In the genomic region with DNA sequence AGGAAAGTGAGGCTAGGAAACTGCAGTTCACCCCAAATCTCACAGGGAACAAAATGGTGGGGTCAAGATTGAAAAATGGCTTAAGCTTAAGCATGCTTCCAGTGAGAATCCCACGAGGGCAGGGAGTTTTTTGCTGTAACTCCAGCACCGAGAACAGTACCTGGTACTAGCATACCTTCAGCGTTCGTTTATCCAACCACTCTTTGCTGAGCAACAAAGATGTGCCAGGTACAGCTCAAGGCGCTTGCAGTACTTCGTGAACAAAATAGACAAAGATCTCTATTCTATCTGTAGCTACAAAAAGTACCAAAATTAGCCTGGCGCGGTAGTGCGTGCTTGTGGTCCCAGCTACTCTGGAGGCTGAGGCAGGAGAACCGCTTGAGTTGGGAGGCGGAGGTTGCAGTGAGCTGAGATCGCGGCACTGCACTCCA, we compare ENCODE assay signal across 8 cellular contexts. TPM values are rescaled to one million over a fixed set of nuclear protein-coding genes. Genes with fewer than 3 reads are reported as not detected.
A peak's percentile ranks its signal among the peaks of the same experiment; 100 is the strongest.
DNase-seq lines count a peak whose midpoint lies in the region; ATAC-seq and TF ChIP-seq lines count a peak whose summit lies in the region.

No MANE protein-coding gene starts in this region.

- H3K9me3 ChIP-seq in heart right ventricle, result no peaks in the 10 kb centered on the region

- H3K27me3 ChIP-seq in heart right ventricle, result no peaks in the 10 kb centered on the region

- no peak for DNase-seq in heart right ventricle
- DNase-seq in Right ventricle myocardium inferior (ENCODE audit: missing footprints), result no peak
- peak; percentile 49 for DNase-seq in activated CD8-positive, alpha-beta memory T cell treated with anti-CD3 and anti-CD28 coated beads, Interleukin-2, amount 10 ng/mL, durations not matched to agents 7 days and 5 days
- DNase-seq in fibroblast of villous mesenchyme (ENCODE audit: low read depth), result no peak
- peak; percentile 16 for DNase-seq in renal cortical epithelial cell (ENCODE audit: low read depth)
- DNase-seq in AML-193 (lab: John Stamatoyannopoulos, UW), result no peak
- DNase-seq in NCI-H128 (lab: John Stamatoyannopoulos, UW; ENCODE audit: unreplicated experiment), result no peak

- no peaks in the 10 kb centered on the region for H3K9me3 Mint-ChIP-seq in activated CD8-positive, alpha-beta memory T cell treated with anti-CD3 and anti-CD28 coated beads, Interleukin-2, amount 10 ng/mL, durations not matched to agents 7 days and 5 days (ENCODE audit: low read depth)

- H3K36me3 Mint-ChIP-seq in activated CD8-positive, alpha-beta memory T cell treated with anti-CD3 and anti-CD28 coated beads, Interleukin-2, amount 10 ng/mL, durations not matched to agents 7 days and 5 days, result peaks cover 4% of the 10 kb centered on the region

- CTCF ChIA-PET in activated CD8-positive, alpha-beta memory T cell treated with anti-CD3 and anti-CD28 coated beads, Interleukin-2, amount 10 ng/mL, durations not matched to agents 7 days and 5 days (lab: Charles Lee), result interaction anchor here (0.6 to 1.4 kb wide), 2 partner anchors 8 to 51 kb away, joined by 3 to 9 read pairs; partner anchors contain the start of gene HSPA5

- WGBS in heart right ventricle, 2 donors, result 59 to 60% methylated on average over 13 of the region's 13 CpGs

- peak overlapping the region; percentile 94 for H3K27ac Mint-ChIP-seq in activated CD8-positive, alpha-beta memory T cell treated with anti-CD3 and anti-CD28 coated beads, Interleukin-2, amount 10 ng/mL, durations not matched to agents 7 days and 5 days

- peak overlapping the region; percentile 52 to 99 (median 95) for H3K27ac ChIP-seq in heart right ventricle

- peaks cover 4 to 52% (median 41%) of the 10 kb centered on the region in 9 donors for H3K4me1 ChIP-seq in heart right ventricle

- peak in 1 of 8 donors; percentile 5 for ATAC-seq in heart right ventricle
- no peak for ATAC-seq in Right ventricle myocardium inferior
- ATAC-seq in activated CD8-positive, alpha-beta memory T cell treated with anti-CD3 and anti-CD28 coated beads, Interleukin-2, amount 10 ng/mL, durations not matched to agents 7 days and 5 days, result peak; percentile 7
- ATAC-seq in GM19035 (IDR thresholded peaks at IDR 0.05; ENCODE audit: unreplicated experiment), result no peak

- peak overlapping the region; percentile 73 to 100 (median 90) for H3K4me3 ChIP-seq in heart right ventricle
- peak overlapping the region; percentile 91 for H3K4me3 ChIP-seq in fibroblast of villous mesenchyme (ENCODE audit: low read depth, low read length)

- H3K27me3 Mint-ChIP-seq in activated CD8-positive, alpha-beta memory T cell treated with anti-CD3 and anti-CD28 coated beads, Interleukin-2, amount 10 ng/mL, durations not matched to agents 7 days and 5 days, result no peaks in the 10 kb centered on the region

- TF ChIP-seq CTCF in heart right ventricle (IDR thresholded peaks at IDR 0.05) (no peak), fibroblast of villous mesenchyme (IDR thresholded peaks at IDR 0.05; ENCODE audit: insufficient read depth, low read depth, low read length) (no peak)

- H3K4me3 Mint-ChIP-seq in activated CD8-positive, alpha-beta memory T cell treated with anti-CD3 and anti-CD28 coated beads, Interleukin-2, amount 10 ng/mL, durations not matched to agents 7 days and 5 days, result peak overlapping the region; percentile 93

- H3K36me3 ChIP-seq in heart right ventricle, result no peaks in the 10 kb centered on the region

- peaks cover 45% of the 10 kb centered on the region for H3K4me1 Mint-ChIP-seq in activated CD8-positive, alpha-beta memory T cell treated with anti-CD3 and anti-CD28 coated beads, Interleukin-2, amount 10 ng/mL, durations not matched to agents 7 days and 5 days

- intact Hi-C loops in heart right ventricle (cut with DNase I) (no loop called here), Right ventricle myocardium inferior (cut with DNase I) (no loop called here)

RNA-seq across cellular contexts. Expression of gene PPP6C, which starts 0.8 kb away (rescaled TPM):
- total RNA-seq in heart right ventricle (10 to 100 TPM; 32.3 to 41.5 (median 38.5) TPM), Right ventricle myocardium inferior (39.4 TPM), fibroblast of villous mesenchyme (27.4 and 43.2 TPM in 2 replicates), renal cortical epithelial cell (16.7 and 26.4 TPM in 2 replicates)
- 10 to 100 TPM; 10.3 to 17.3 TPM for polyA plus RNA-seq in heart right ventricle
- total RNA-seq in activated CD8-positive, alpha-beta memory T cell treated with anti-CD3 and anti-CD28 coated beads, Interleukin-2, amount 10 ng/mL, durations not matched to agents 7 days and 5 days, result 10 to 100 TPM; 40.8 to 50.3 TPM

RNA-seq across cellular contexts. Expression of gene RABEPK, which starts 10.0 kb away (rescaled TPM):
- total RNA-seq in heart right ventricle (10 to 100 TPM in 6 of 10 donors, 1 to 10 TPM in 4; 6.5 to 12.7 (median 10.2) TPM), Right ventricle myocardium inferior (8.3 TPM), fibroblast of villous mesenchyme (32.0 and 33.8 TPM in 2 replicates), renal cortical epithelial cell (20.5 and 30.9 TPM in 2 replicates)
- 10 to 100 TPM in 1 of 2 donors, 1 to 10 TPM in 1; 9.7 to 24.3 TPM for polyA plus RNA-seq in heart right ventricle
- 10 to 100 TPM; 14.3 to 16.9 TPM for total RNA-seq in activated CD8-positive, alpha-beta memory T cell treated with anti-CD3 and anti-CD28 coated beads, Interleukin-2, amount 10 ng/mL, durations not matched to agents 7 days and 5 days

RNA-seq across cellular contexts. Expression of gene SCAI, which starts 47.1 kb away (rescaled TPM):
- total RNA-seq in heart right ventricle, result 1 to 10 TPM; 2.5 to 4.4 (median 3.6) TPM
- 1 to 10 TPM in 1 of 2 donors, under 1 TPM in 1; 0.51 to 1.5 TPM for polyA plus RNA-seq in heart right ventricle
- total RNA-seq in Right ventricle myocardium inferior, result 3.4 TPM
- 10 to 100 TPM in 1 of 2 experiments, 1 to 10 TPM in 1; 9.4 to 13.7 TPM for total RNA-seq in activated CD8-positive, alpha-beta memory T cell treated with anti-CD3 and anti-CD28 coated beads, Interleukin-2, amount 10 ng/mL, durations not matched to agents 7 days and 5 days
- 6.8 and 9.1 TPM in 2 replicates for total RNA-seq in fibroblast of villous mesenchyme
- total RNA-seq in renal cortical epithelial cell, result 2.4 and 9.1 TPM in 2 replicates

RNA-seq across cellular contexts. Expression of gene HSPA5, which starts 50.8 kb away (rescaled TPM):
- 100 to 1,000 TPM; 184 to 329 (median 234) TPM for total RNA-seq in heart right ventricle
- 1,000 to 10,000 TPM in 1 of 2 donors, 10 to 100 TPM in 1; 50.6 to 1,022 TPM for polyA plus RNA-seq in heart right ventricle
- total RNA-seq in Right ventricle myocardium inferior, result 195 TPM
- 100 to 1,000 TPM; 116 to 185 TPM for total RNA-seq in activated CD8-positive, alpha-beta memory T cell treated with anti-CD3 and anti-CD28 coated beads, Interleukin-2, amount 10 ng/mL, durations not matched to agents 7 days and 5 days
- total RNA-seq in fibroblast of villous mesenchyme, result 130 and 132 TPM in 2 replicates
- 123 and 354 TPM in 2 replicates for total RNA-seq in renal cortical epithelial cell

Comparison
In these comparisons a context has a peak if more than half of its experiments do, and no peak if none do; other contexts are left out.
1. DNase-seq: peak in activated CD8-positive, alpha-beta memory T cell treated with anti-CD3 and anti-CD28 coated beads, Interleukin-2, amount 10 ng/mL, durations not matched to agents 7 days and 5 days (single experiment) and renal cortical epithelial cell (single experiment); none in heart right ventricle (0 of 2), Right ventricle myocardium inferior (single experiment), fibroblast of villous mesenchyme (single experiment), AML-193 (0 of 2) and NCI-H128 (single experiment).